ENCODE assay signal across 8 cellular contexts in genomic region chr11:62709262-62710000, GRCh38. TPM values are rescaled to one million over a fixed set of nuclear protein-coding genes. Genes with fewer than 3 reads are reported as not detected.
DNase-seq lines count a peak whose midpoint lies in the region; ATAC-seq and TF ChIP-seq lines count a peak whose summit lies in the region.

No MANE protein-coding gene starts in this region.

- peak; percentile 99 for DNase-seq in G401 (ENCODE audit: low spot score)
- DNase-seq in HCT116 (ENCODE audit: low read depth, low spot score), result no peak
- DNase-seq in NCI-H1105 (lab: John Stamatoyannopoulos, UW), result peak; percentile 99
- peak; percentile 90 to 98 (median 97) for DNase-seq in T-cell
- DNase-seq in amniotic stem cell (lab: John Stamatoyannopoulos, UW), result peak; percentile 92
- DNase-seq in left ventricle myocardium inferior, result peak; percentile 98
- DNase-seq in progenitor cell of endocrine pancreas (ENCODE audit: low spot score, unreplicated experiment), result peak; percentile 83
- DNase-seq in upper lobe of right lung, result peak; percentile 97

- H3K4me1 Mint-ChIP-seq in T-cell, result peaks cover 63 to 74% (median 67%) of the 10 kb centered on the region in 3 donors
- peaks cover 41% of the 10 kb centered on the region for H3K4me1 Mint-ChIP-seq in progenitor cell of endocrine pancreas (ENCODE audit: low read depth)

- H3K36me3 Mint-ChIP-seq in T-cell, result peaks cover 21% of the 10 kb centered on the region
- peaks cover 16% of the 10 kb centered on the region for H3K36me3 Mint-ChIP-seq in progenitor cell of endocrine pancreas (ENCODE audit: insufficient read depth)

- no peak for TF ChIP-seq CTCF in HCT116 (IDR thresholded peaks at IDR 0.05 in 2 of 3, conservative IDR thresholded peaks at IDR 0.05 in 1 of 3; ENCODE audit: borderline replicate concordance in 1 of 3, insufficient read depth in 1 of 3, low read depth in 2 of 3, low read length in 2 of 3)
- TF ChIP-seq CTCF in left ventricle myocardium inferior (IDR thresholded peaks at IDR 0.05; ENCODE audit: borderline replicate concordance), result no peak
- peak; percentile 8 for TF ChIP-seq CTCF in progenitor cell of endocrine pancreas (IDR thresholded peaks at IDR 0.05; ENCODE audit: unreplicated experiment)
- no peak for TF ChIP-seq CTCF in upper lobe of right lung (IDR thresholded peaks at IDR 0.05)

- in situ Hi-C loops in G401 (cut with HindIII; ENCODE audit: low sequenced_read_pairs), result no loop called here

- no peak overlapping the region for H2AFZ ChIP-seq in HCT116 (ENCODE audit: low read depth, low read length, poor library complexity, severe bottlenecking)

- H3K27ac Mint-ChIP-seq in T-cell (peak overlapping the region; percentile 95 to 97), progenitor cell of endocrine pancreas (peak overlapping the region; percentile 99)

- RAD21 ChIA-PET in HCT116 (lab: Charles Lee; ENCODE audit: low non-redundant PET in 1 of 2, low total read pairs in 2 of 2, uncharacterized antibody in 2 of 2, unreplicated experiment in 2 of 2), result no interaction called here

- no TSS peak for BruUV-seq in HCT116 (replicated peaks; lab: Mats Ljungman, UMichigan)

- CTCF ChIA-PET in HCT116 (lab: Charles Lee), result no interaction called here
- CTCF ChIA-PET in T-cell (lab: Charles Lee), result interaction anchor here in 1 of 2 donors (0.6 to 1.4 kb wide), 5 partner anchors 17 to 285 kb away, joined by 3 to 6 read pairs (median 4); partner anchors contain the start of genes HNRNPUL2 and SLC3A2

- H3K36me3 ChIP-seq in HCT116 (ENCODE audit: control insufficient read depth in 1 of 2, insufficient read depth in 2 of 2, low read length in 2 of 2) (peaks cover 24 to 44% of the 10 kb centered on the region in 2 experiments), left ventricle myocardium inferior (peaks cover 41% of the 10 kb centered on the region), upper lobe of right lung (peaks cover 40% of the 10 kb centered on the region)

- POLR2A ChIA-PET in HCT116 (lab: Charles Lee) (no interaction called here), T-cell (lab: Charles Lee) (interaction anchor here (0.5 to 2.2 kb wide), 12 partner anchors 18 to 145 kb away, joined by 3 to 10 read pairs (median 5); partner anchors contain the start of genes C11orf98 (in 1 of the 2), CSKMT (in 1 of the 2), EEF1G (in 1 of the 2) and HNRNPUL2 (in 1 of the 2))

- no peaks in the 10 kb centered on the region for H3K27me3 Mint-ChIP-seq in T-cell
- H3K27me3 Mint-ChIP-seq in progenitor cell of endocrine pancreas, result no peaks in the 10 kb centered on the region

- peaks cover 25% of the 10 kb centered on the region for H3K79me2 ChIP-seq in HCT116 (ENCODE audit: insufficient read depth, low read length)

- H3K9me3 Mint-ChIP-seq in T-cell (no peaks in the 10 kb centered on the region), progenitor cell of endocrine pancreas (ENCODE audit: low read depth) (no peaks in the 10 kb centered on the region)

- H3K4me1 ChIP-seq in HCT116 (ENCODE audit: control insufficient read depth in 1 of 2, insufficient read depth in 2 of 2, low read length in 2 of 2) (peaks cover 5 to 20% of the 10 kb centered on the region in 2 experiments), left ventricle myocardium inferior (peaks cover 78% of the 10 kb centered on the region), upper lobe of right lung (peaks cover 39% of the 10 kb centered on the region)

- H3K9me3 ChIP-seq in HCT116 (ENCODE audit: control insufficient read depth in 1 of 2, insufficient read depth in 1 of 2, low read depth in 1 of 2, low read length in 2 of 2) (no peaks in the 10 kb centered on the region), left ventricle myocardium inferior (replicated peaks) (no peaks in the 10 kb centered on the region), upper lobe of right lung (no peaks in the 10 kb centered on the region)

- H3K27me3 ChIP-seq in HCT116 (ENCODE audit: insufficient read depth, low read length) (no peaks in the 10 kb centered on the region), left ventricle myocardium inferior (ENCODE audit: low read depth) (no peaks in the 10 kb centered on the region), upper lobe of right lung (no peaks in the 10 kb centered on the region)

- no peak for TF ChIP-seq RAD21 in HCT116 (IDR thresholded peaks at IDR 0.05; ENCODE audit: low read depth)

- H3K27ac ChIP-seq in HCT116 (ENCODE audit: low read depth, low read length) (no peak overlapping the region), left ventricle myocardium inferior (replicated peaks) (peak overlapping the region; percentile 94), upper lobe of right lung (peak overlapping the region; percentile 99)

- ATAC-seq in HCT116 (no peak), T-cell (replicated peaks in 1 of 4) (peak; percentile 80 to 85 (median 82)), upper lobe of right lung (peak; percentile 90)

- TF ChIP-seq POLR2A in HCT116 (IDR thresholded peaks at IDR 0.05; ENCODE audit: borderline replicate concordance, extremely low read depth, insufficient read depth, insufficient read length), result no peak

- H3K9me2 ChIP-seq in HCT116 (ENCODE audit: insufficient read depth), result no peaks in the 10 kb centered on the region

- H3K4me3 Mint-ChIP-seq in T-cell, result peak overlapping the region; percentile 88 to 97 (median 90)
- H3K4me3 Mint-ChIP-seq in progenitor cell of endocrine pancreas (ENCODE audit: low read depth), result peak overlapping the region; percentile 95

- H3K4me3 ChIP-seq in HCT116 (replicated peaks in 1 of 2; ENCODE audit: low read depth in 1 of 2, low read length in 2 of 2) (no peak overlapping the region), left ventricle myocardium inferior (peak overlapping the region; percentile 66), upper lobe of right lung (peak overlapping the region; percentile 73)

- H4K20me1 ChIP-seq in HCT116 (ENCODE audit: insufficient read depth), result no peaks in the 10 kb centered on the region

- no peak overlapping the region for H3K9ac ChIP-seq in HCT116 (ENCODE audit: low read length)

- H3K4me2 ChIP-seq in HCT116 (ENCODE audit: low read length), result no peak overlapping the region

- intact Hi-C loops in HCT116 (cut with micrococcal nuclease) (no loop called here), left ventricle myocardium inferior (cut with micrococcal nuclease) (no loop called here), upper lobe of right lung (cut with DNase I) (no loop called here)

TF ChIP-seq in HCT116, 20 proteins besides CTCF, POLR2A, EP300 and RAD21:
- TF ChIP-seq SIN3A (IDR thresholded peaks at IDR 0.05; ENCODE audit: low read depth), result no peak
- TF ChIP-seq MAX (IDR thresholded peaks at IDR 0.05), result no peak
- TF ChIP-seq YY1 (IDR thresholded peaks at IDR 0.05; ENCODE audit: extremely low read depth, insufficient replicate concordance, low read depth, low read length), result peak; percentile 75

RNA-seq across cellular contexts. Expression of gene GNG3, which starts 2.0 kb away (rescaled TPM):
- total RNA-seq in G401 (2014; rRNA removed; shearing (Covaris generic)), result 0.14 TPM in 1 of 2 replicates, not detected in the other
- not detected for total RNA-seq in HCT116 (2021; ENCODE audit: unreplicated experiment)
- 1.0 and 1.3 TPM in 2 replicates for polyA plus RNA-seq in HCT116 (2012)
- total RNA-seq in T-cell, result not detected
- total RNA-seq in left ventricle myocardium inferior, result not detected
- total RNA-seq in progenitor cell of endocrine pancreas, result 1.8 and 2.0 TPM in 2 replicates
- not detected for total RNA-seq in upper lobe of right lung

RNA-seq across cellular contexts. Expression of gene BSCL2, which starts 2.2 kb away (rescaled TPM):
- 48.7 and 59.6 TPM in 2 replicates for total RNA-seq in G401 (2014; rRNA removed; shearing (Covaris generic))
- 62.0 TPM for total RNA-seq in HCT116 (2021; ENCODE audit: unreplicated experiment)
- polyA plus RNA-seq in HCT116 (2012), result 58.7 and 71.5 TPM in 2 replicates
- total RNA-seq in T-cell, result 10 to 100 TPM; 21.9 to 43.7 (median 37.3) TPM
- total RNA-seq in left ventricle myocardium inferior, result 18.4 TPM
- total RNA-seq in progenitor cell of endocrine pancreas, result 84.9 and 85.8 TPM in 2 replicates
- 65.6 TPM for total RNA-seq in upper lobe of right lung

RNA-seq across cellular contexts. Expression of gene HNRNPUL2, which starts 17.8 kb away (rescaled TPM):
- 13.5 and 14.9 TPM in 2 replicates for total RNA-seq in G401 (2014; rRNA removed; shearing (Covaris generic))
- total RNA-seq in HCT116 (2021; ENCODE audit: unreplicated experiment) (45.8 TPM), T-cell (10 to 100 TPM; 45.8 to 67.8 (median 62.7) TPM), left ventricle myocardium inferior (37.6 TPM), progenitor cell of endocrine pancreas (61.0 and 63.9 TPM in 2 replicates), upper lobe of right lung (43.1 TPM)
- polyA plus RNA-seq in HCT116 (2012), result 43.9 and 53.3 TPM in 2 replicates

RNA-seq across cellular contexts. Expression of gene TTC9C, which starts 18.9 kb away (rescaled TPM):
- 34.3 and 47.2 TPM in 2 replicates for total RNA-seq in G401 (2014; rRNA removed; shearing (Covaris generic))
- 33.3 TPM for total RNA-seq in HCT116 (2021; ENCODE audit: unreplicated experiment)
- 32.5 and 39.7 TPM in 2 replicates for polyA plus RNA-seq in HCT116 (2012)
- total RNA-seq in T-cell, result 10 to 100 TPM; 15.4 to 54.5 (median 44.6) TPM
- 12.9 TPM for total RNA-seq in left ventricle myocardium inferior
- 35.5 and 40.8 TPM in 2 replicates for total RNA-seq in progenitor cell of endocrine pancreas
- total RNA-seq in upper lobe of right lung, result 31.3 TPM

RNA-seq across cellular contexts. Expression of gene LRRN4CL, which starts 20.1 kb away (rescaled TPM):
- total RNA-seq in G401 (2014; rRNA removed; shearing (Covaris generic)), result 0.07 and 0.12 TPM in 2 replicates
- total RNA-seq in HCT116 (2021; ENCODE audit: unreplicated experiment), result 0.71 TPM
- 0.14 and 0.17 TPM in 2 replicates for polyA plus RNA-seq in HCT116 (2012)
- under 1 TPM in 4 of 5 donors, not detected in 1; 0.14 to 0.29 (median 0.19) TPM for total RNA-seq in T-cell
- total RNA-seq in left ventricle myocardium inferior, result 2.7 TPM
- total RNA-seq in progenitor cell of endocrine pancreas, result 0.65 and 0.89 TPM in 2 replicates
- total RNA-seq in upper lobe of right lung, result 2.0 TPM

Comparison
In these comparisons a context has a peak if more than half of its experiments do, and no peak if none do; other contexts are left out.
1. H3K4me3 ChIP-seq: peak in left ventricle myocardium inferior (single experiment) and upper lobe of right lung (single experiment); none in HCT116 (0 of 2).